Comparison of ENCODE assay signal across 1 cellular context in genomic region chr6:149460249-149460648, GRCh38. TPM values are rescaled to one million over a fixed set of nuclear protein-coding genes. Genes with fewer than 3 reads are reported as not detected.
"Had no signal": no experiment of that assay in that cellular context is flagged by ENCODE, and none has a peak within 500 bp of the region (broad histone marks: within the 10 kb centered on the region; RNA-seq: fewer than 3 reads in every experiment).

No MANE protein-coding gene starts in this region.

RNA-seq across cellular contexts. Expression of gene ZC3H12D, which starts 24.6 kb away (rescaled TPM):
- total RNA-seq: osteocyte had no signal
